ENCODE assay signal across 8 cellular contexts in the genomic region with DNA sequence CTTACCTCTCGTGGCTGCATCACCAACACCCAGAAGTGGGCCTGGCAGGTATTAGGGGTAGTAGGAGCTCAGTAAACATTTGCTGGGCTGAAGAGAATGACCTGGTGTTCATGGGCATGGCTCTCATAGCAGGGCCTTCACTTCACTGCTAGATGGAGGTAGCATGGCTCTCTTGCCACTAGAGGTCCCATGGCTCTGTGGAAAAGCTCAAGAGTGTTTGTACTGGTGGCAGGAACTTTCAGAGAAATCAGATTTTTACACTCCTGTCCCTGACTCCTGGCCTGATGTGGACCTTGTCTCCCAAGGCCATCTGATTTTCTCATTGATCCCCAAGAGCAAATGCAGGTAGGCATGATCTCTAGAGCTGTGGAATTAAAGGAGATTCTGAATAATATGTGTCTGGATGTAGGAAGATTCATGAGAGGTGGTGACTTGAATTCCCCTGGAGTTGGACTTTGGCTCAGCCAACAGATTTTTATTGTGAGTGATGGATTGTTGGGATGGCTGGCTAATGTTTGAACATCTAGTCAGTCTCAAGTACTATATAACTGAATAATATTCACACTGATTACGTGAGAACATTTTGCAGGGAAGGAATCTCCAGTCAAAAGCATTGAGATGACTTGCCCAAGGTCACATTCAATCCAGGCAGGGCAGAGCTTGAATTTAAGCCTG. TPM values are rescaled to one million over a fixed set of nuclear protein-coding genes. Genes with fewer than 3 reads are reported as not detected.
DNase-seq lines count a peak whose midpoint lies in the region; ATAC-seq and TF ChIP-seq lines count a peak whose summit lies in the region.

No MANE protein-coding gene starts in this region.

- CTCF ChIA-PET in Calu3 (lab: Charles Lee), result interaction anchor here (0.6 to 1.0 kb wide), 2 partner anchors 30 to 95 kb away, joined by 3 read pairs; no protein-coding TSS in a partner anchor
- CTCF ChIA-PET in HCT116 (lab: Charles Lee), result interaction anchor here (0.9 to 1.3 kb wide), 3 partner anchors 10 to 177 kb away, joined by 3 to 4 read pairs (median 4); no protein-coding TSS in a partner anchor

- H3K4me3 ChIP-seq in HCT116 (replicated peaks in 1 of 2; ENCODE audit: low read depth in 1 of 2, low read length in 2 of 2) (no peak overlapping the region), fibroblast of the aortic adventitia (ENCODE audit: low read depth, low read length) (no peak overlapping the region), suprapubic skin (no peak overlapping the region)

- peaks cover 56% of the 10 kb centered on the region for H3K36me3 Mint-ChIP-seq in Calu3 (ENCODE audit: insufficient read depth, unreplicated experiment)
- H3K36me3 Mint-ChIP-seq in T-helper 17 cell (ENCODE audit: low read depth), result no peaks in the 10 kb centered on the region
- H3K36me3 Mint-ChIP-seq in stimulated activated naive B cell treated with anti-CD40 and anti-IgM and Interleukin-4, amounts not matched to agents 10 μg/mL and 1 μg/mL and 100 μg/mL, for 72 hours, result peaks cover 20 to 57% of the 10 kb centered on the region in 2 donors

- TF ChIP-seq RAD21 in HCT116 (IDR thresholded peaks at IDR 0.05; ENCODE audit: low read depth), result no peak

- H3K4me3 Mint-ChIP-seq in Calu3 (ENCODE audit: low read depth, unreplicated experiment), result no peak overlapping the region
- peak overlapping the region; percentile 19 for H3K4me3 Mint-ChIP-seq in T-helper 17 cell
- H3K4me3 Mint-ChIP-seq in stimulated activated naive B cell treated with anti-CD40 and anti-IgM and Interleukin-4, amounts not matched to agents 10 μg/mL and 1 μg/mL and 100 μg/mL, for 72 hours, result no peak overlapping the region

- no peaks in the 10 kb centered on the region for H3K27me3 Mint-ChIP-seq in Calu3 (ENCODE audit: unreplicated experiment)
- no peaks in the 10 kb centered on the region for H3K27me3 Mint-ChIP-seq in T-helper 17 cell
- H3K27me3 Mint-ChIP-seq in stimulated activated naive B cell treated with anti-CD40 and anti-IgM and Interleukin-4, amounts not matched to agents 10 μg/mL and 1 μg/mL and 100 μg/mL, for 72 hours, result no peaks in the 10 kb centered on the region

- peaks cover 7 to 23% of the 10 kb centered on the region in 2 experiments for H3K4me1 ChIP-seq in HCT116 (ENCODE audit: control insufficient read depth in 1 of 2, insufficient read depth in 2 of 2, low read length in 2 of 2)
- H3K4me1 ChIP-seq in suprapubic skin, result peaks cover 17% of the 10 kb centered on the region

- no peak overlapping the region for H2AFZ ChIP-seq in HCT116 (ENCODE audit: low read depth, low read length, poor library complexity, severe bottlenecking)

- RAD21 ChIA-PET in HCT116 (lab: Charles Lee; ENCODE audit: low non-redundant PET in 1 of 2, low total read pairs in 2 of 2, uncharacterized antibody in 2 of 2, unreplicated experiment in 2 of 2), result no interaction called here

- WGBS in suprapubic skin, result 77% methylated on average over 2 of the region's 2 CpGs

- DNase-seq in Calu3 (peak; percentile 50), HCT116 (ENCODE audit: low read depth, low spot score) (no peak), T-helper 17 cell (no peak), fibroblast of the aortic adventitia (ENCODE audit: low read depth) (peak; percentile 56), suprapubic skin (ENCODE audit: low spot score in 2 of 2) (no peak)
- no peak for DNase-seq in stimulated activated naive B cell treated with anti-CD40 and anti-IgM and Interleukin-4, amounts not matched to agents 10 μg/mL and 1 μg/mL and 100 μg/mL, for 72 hours

- H3K9me3 ChIP-seq in HCT116 (ENCODE audit: control insufficient read depth in 1 of 2, insufficient read depth in 1 of 2, low read depth in 1 of 2, low read length in 2 of 2), result no peaks in the 10 kb centered on the region
- H3K9me3 ChIP-seq in T-helper 17 cell (ENCODE audit: control insufficient read depth, low read length, poor library complexity, severe bottlenecking), result no peaks in the 10 kb centered on the region
- no peaks in the 10 kb centered on the region for H3K9me3 ChIP-seq in suprapubic skin

- no peak for TF ChIP-seq POLR2A in HCT116 (IDR thresholded peaks at IDR 0.05; ENCODE audit: borderline replicate concordance, extremely low read depth, insufficient read depth, insufficient read length)
- TF ChIP-seq POLR2A in suprapubic skin (IDR thresholded peaks at IDR 0.05), result no peak

- H3K36me3 ChIP-seq in HCT116 (ENCODE audit: control insufficient read depth in 1 of 2, insufficient read depth in 2 of 2, low read length in 2 of 2) (peaks cover 19 to 30% of the 10 kb centered on the region in 2 experiments), suprapubic skin (peaks cover 44% of the 10 kb centered on the region)

- peak; percentile 58 for TF ChIP-seq CTCF in Calu3 (IDR thresholded peaks at IDR 0.05; ENCODE audit: unreplicated experiment)
- peak in 2 of 3 experiments; percentile 57 to 69; a peak in 4 of 6 replicates for TF ChIP-seq CTCF in HCT116 (IDR thresholded peaks at IDR 0.05 in 2 of 3, conservative IDR thresholded peaks at IDR 0.05 in 1 of 3; ENCODE audit: borderline replicate concordance in 1 of 3, insufficient read depth in 1 of 3, low read depth in 2 of 3, low read length in 2 of 3)
- TF ChIP-seq CTCF in fibroblast of the aortic adventitia (IDR thresholded peaks at IDR 0.05; ENCODE audit: insufficient read depth, low read length), result peak; percentile 68
- TF ChIP-seq CTCF in suprapubic skin (IDR thresholded peaks at IDR 0.05), result no peak

- H3K4me1 Mint-ChIP-seq in Calu3 (ENCODE audit: low read depth, unreplicated experiment) (peaks cover 27% of the 10 kb centered on the region), T-helper 17 cell (peaks cover 29% of the 10 kb centered on the region)
- peaks cover 31 to 42% of the 10 kb centered on the region in 2 donors for H3K4me1 Mint-ChIP-seq in stimulated activated naive B cell treated with anti-CD40 and anti-IgM and Interleukin-4, amounts not matched to agents 10 μg/mL and 1 μg/mL and 100 μg/mL, for 72 hours

- H4K20me1 ChIP-seq in HCT116 (ENCODE audit: insufficient read depth), result peaks cover 3% of the 10 kb centered on the region; the same call in 1 of the 2 replicates

- ATAC-seq in HCT116 (peak; percentile 87), T-helper 17 cell (peak; percentile 68), GM21737 (IDR thresholded peaks at IDR 0.05; ENCODE audit: unreplicated experiment) (no peak), GM21619 (IDR thresholded peaks at IDR 0.05; ENCODE audit: unreplicated experiment) (no peak)
- peak; percentile 66 to 67 for ATAC-seq in stimulated activated naive B cell treated with anti-CD40 and anti-IgM and Interleukin-4, amounts not matched to agents 10 μg/mL and 1 μg/mL and 100 μg/mL, for 72 hours (replicated peaks)

- peaks cover 46% of the 10 kb centered on the region for H3K79me2 ChIP-seq in HCT116 (ENCODE audit: insufficient read depth, low read length)

- H3K27me3 ChIP-seq in HCT116 (ENCODE audit: insufficient read depth, low read length), result no peaks in the 10 kb centered on the region
- no peaks in the 10 kb centered on the region for H3K27me3 ChIP-seq in suprapubic skin

- POLR2A ChIA-PET in HCT116 (lab: Charles Lee), result interaction anchor here (1.1 kb wide), 1 partner anchor 124 kb away, joined by 3 read pairs; no protein-coding TSS in a partner anchor

- H3K27ac ChIP-seq in HCT116 (ENCODE audit: low read depth, low read length), result 0 out of 2 replicates have a peak overlapping the region, but pooled peaks have one; percentile 12
- H3K27ac ChIP-seq in suprapubic skin, result no peak overlapping the region

- no peaks in the 10 kb centered on the region for H3K9me3 Mint-ChIP-seq in Calu3 (ENCODE audit: low read depth, unreplicated experiment)
- H3K9me3 Mint-ChIP-seq in stimulated activated naive B cell treated with anti-CD40 and anti-IgM and Interleukin-4, amounts not matched to agents 10 μg/mL and 1 μg/mL and 100 μg/mL, for 72 hours, result no peaks in the 10 kb centered on the region

- BruUV-seq in Calu3 (replicated peaks; lab: Mats Ljungman, UMichigan) (no TSS peak), HCT116 (replicated peaks; lab: Mats Ljungman, UMichigan) (no TSS peak)

- intact Hi-C loops in Calu3 (cut with micrococcal nuclease; ENCODE audit: unreplicated experiment) (no loop called here), HCT116 (cut with micrococcal nuclease) (no loop called here)

- no peak overlapping the region for H3K9ac ChIP-seq in HCT116 (ENCODE audit: low read length)

- no peaks in the 10 kb centered on the region for H3K9me2 ChIP-seq in HCT116 (ENCODE audit: insufficient read depth)

- TF ChIP-seq EP300 in suprapubic skin (IDR thresholded peaks at IDR 0.05), result no peak

- peak overlapping the region; percentile 6 for H3K27ac Mint-ChIP-seq in Calu3 (ENCODE audit: unreplicated experiment)
- H3K27ac Mint-ChIP-seq in T-helper 17 cell, result peak overlapping the region; percentile 41
- peak overlapping the region; percentile 65 for H3K27ac Mint-ChIP-seq in stimulated activated naive B cell treated with anti-CD40 and anti-IgM and Interleukin-4, amounts not matched to agents 10 μg/mL and 1 μg/mL and 100 μg/mL, for 72 hours

- no peak overlapping the region for H3K4me2 ChIP-seq in HCT116 (ENCODE audit: low read length)

TF ChIP-seq in HCT116, 20 proteins besides CTCF, POLR2A, EP300 and RAD21 (continues in another document):
- TF ChIP-seq, protein P1, sequence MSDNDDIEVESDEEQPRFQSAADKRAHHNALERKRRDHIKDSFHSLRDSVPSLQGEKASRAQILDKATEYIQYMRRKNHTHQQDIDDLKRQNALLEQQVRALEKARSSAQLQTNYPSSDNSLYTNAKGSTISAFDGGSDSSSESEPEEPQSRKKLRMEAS (IDR thresholded peaks at IDR 0.05), result no peak
- TF ChIP-seq SP1 (IDR thresholded peaks at IDR 0.05; ENCODE audit: low read depth), result no peak
- no peak for TF ChIP-seq SIN3A (IDR thresholded peaks at IDR 0.05; ENCODE audit: low read depth)
- TF ChIP-seq EGR1 (IDR thresholded peaks at IDR 0.05; ENCODE audit: low read depth), result no peak

RNA-seq across cellular contexts. Expression of gene ZNF574, which starts 5.8 kb away (rescaled TPM):
- total RNA-seq in Calu3 (2022) (22.0 and 22.1 TPM in 2 replicates), HCT116 (2021; ENCODE audit: unreplicated experiment) (24.6 TPM), T-helper 17 cell (10 to 100 TPM; 23.1 to 23.6 TPM), fibroblast of the aortic adventitia (ENCODE audit: low replicate concordance) (4.7 and 17.2 TPM in 2 replicates), suprapubic skin (10 to 100 TPM; 31.1 to 42.9 (median 33.5) TPM)
- polyA plus RNA-seq in HCT116 (2012), result 22.3 and 25.0 TPM in 2 replicates

RNA-seq across cellular contexts. Expression of gene GRIK5, which starts 11.7 kb away (rescaled TPM):
- total RNA-seq in Calu3 (2022) (0.44 and 0.61 TPM in 2 replicates), HCT116 (2021; ENCODE audit: unreplicated experiment) (1.7 TPM), T-helper 17 cell (under 1 TPM; 0.42 to 0.55 TPM), fibroblast of the aortic adventitia (ENCODE audit: low replicate concordance) (0.08 and 0.18 TPM in 2 replicates), suprapubic skin (1 to 10 TPM in 3 of 4 donors, under 1 TPM in 1; 0.68 to 2.3 (median 1.1) TPM)
- 1.4 and 1.5 TPM in 2 replicates for polyA plus RNA-seq in HCT116 (2012)

RNA-seq across cellular contexts. Expression of gene POU2F2, which starts 50.5 kb away (rescaled TPM):
- 3.9 and 4.6 TPM in 2 replicates for total RNA-seq in Calu3 (2022)
- 0.89 TPM for total RNA-seq in HCT116 (2021; ENCODE audit: unreplicated experiment)
- polyA plus RNA-seq in HCT116 (2012), result 0.44 and 0.56 TPM in 2 replicates
- 10 to 100 TPM; 24.5 to 42.7 TPM for total RNA-seq in T-helper 17 cell
- total RNA-seq in fibroblast of the aortic adventitia (ENCODE audit: low replicate concordance), result 0.08 and 0.18 TPM in 2 replicates
- 100 to 1,000 TPM in 1 of 4 donors, under 1 TPM in 3; 0.55 to 244 (median 0.71) TPM for total RNA-seq in suprapubic skin

Comparison
In these comparisons a context has a peak if more than half of its experiments do, and no peak if none do; other contexts are left out.
1. DNase-seq: peak in Calu3 (single experiment) and fibroblast of the aortic adventitia (single experiment); none in HCT116 (single experiment), T-helper 17 cell (0 of 3), stimulated activated naive B cell treated with anti-CD40 and anti-IgM and Interleukin-4, amounts not matched to agents 10 μg/mL and 1 μg/mL and 100 μg/mL, for 72 hours (single experiment) and suprapubic skin (0 of 2).
2. H3K27ac Mint-ChIP-seq: peak in every context shown above with its lines; median percentile 65 in stimulated activated naive B cell treated with anti-CD40 and anti-IgM and Interleukin-4, amounts not matched to agents 10 μg/mL and 1 μg/mL and 100 μg/mL, for 72 hours; 41 in T-helper 17 cell; 6 in Calu3.
3. CTCF ChIP-seq: peak in Calu3 (single experiment), HCT116 (2 of 3) and fibroblast of the aortic adventitia (single experiment); none in suprapubic skin (0 of 2).
4. ATAC-seq: peak in HCT116 (single experiment), T-helper 17 cell (single experiment) and stimulated activated naive B cell treated with anti-CD40 and anti-IgM and Interleukin-4, amounts not matched to agents 10 μg/mL and 1 μg/mL and 100 μg/mL, for 72 hours (2 of 2); none in GM21737 (single experiment) and GM21619 (single experiment).